Comparison of ENCODE assay signal across 8 cellular contexts in the genomic region with DNA sequence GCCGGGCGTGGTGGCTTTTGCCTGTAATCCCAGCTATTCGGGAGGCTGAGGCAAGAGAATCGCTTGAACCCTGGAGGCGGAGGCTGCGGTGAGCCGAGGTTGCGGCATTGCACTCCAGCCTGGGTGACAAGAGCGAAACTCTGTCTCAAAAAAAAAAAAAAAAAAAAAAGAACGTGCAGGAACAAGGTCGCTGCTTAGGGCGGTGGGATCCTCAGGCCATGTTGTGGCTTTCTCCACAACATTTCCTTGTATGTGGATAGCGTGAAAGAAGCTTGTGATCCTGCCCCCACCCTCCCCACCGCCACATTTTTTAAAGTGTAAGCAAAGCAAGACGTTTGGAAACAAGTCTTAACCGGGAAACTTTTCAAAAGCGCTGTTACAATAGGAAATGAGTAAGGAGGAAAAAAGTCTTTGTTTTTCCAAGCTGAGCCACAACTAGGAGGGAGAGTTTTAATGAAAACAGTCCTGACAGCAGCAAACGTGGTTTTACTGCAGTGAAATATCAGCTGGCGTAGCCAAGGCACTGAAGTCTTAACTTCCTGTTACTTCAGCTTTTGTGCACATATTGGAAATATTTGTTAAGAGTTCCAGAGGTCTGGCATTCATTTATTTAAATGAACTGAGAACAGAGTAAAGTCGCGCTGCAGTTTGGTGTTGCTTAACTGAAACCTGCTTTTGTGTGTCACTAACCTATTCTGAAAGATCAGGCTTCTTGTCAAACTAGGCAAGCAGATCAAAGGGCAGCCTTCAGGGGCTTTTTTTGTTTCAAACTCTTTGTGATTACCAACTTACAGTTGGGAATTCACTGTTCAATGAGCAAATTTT. TPM values are rescaled to one million over a fixed set of nuclear protein-coding genes. Genes with fewer than 3 reads are reported as not detected.
DNase-seq lines count a peak whose midpoint lies in the region; ATAC-seq, FAIRE-seq and TF ChIP-seq lines count a peak whose summit lies in the region.

No MANE protein-coding gene starts in this region.

- peaks cover 72% of the 10 kb centered on the region for H3K36me3 Mint-ChIP-seq in MCF 10A (ENCODE audit: insufficient read depth, unreplicated experiment)

- peak overlapping the region; percentile 83 for H3K4me2 ChIP-seq in keratinocyte (ENCODE audit: control insufficient read depth, extremely low read depth, insufficient read depth, low read depth, low read length)

- TF ChIP-seq POLR2A in spleen (IDR thresholded peaks at IDR 0.05) = no peak

- FAIRE-seq in A204.1 (lab: Jason Lieb, UNC) = peak; percentile 11
- peak; percentile 33 for FAIRE-seq in GM19239 (lab: Jason Lieb, UNC)
- FAIRE-seq in keratinocyte (lab: Jason Lieb, UNC) = peak; percentile 58

- ATAC-seq in GM21515 (IDR thresholded peaks at IDR 0.05; ENCODE audit: unreplicated experiment) = no peak

- peak overlapping the region; percentile 99 for H3K27ac Mint-ChIP-seq in MCF 10A (ENCODE audit: low read depth, unreplicated experiment)

- H2AFZ ChIP-seq in keratinocyte (ENCODE audit: control insufficient read depth, low read length) = no peak overlapping the region

- H4K20me1 ChIP-seq in keratinocyte (ENCODE audit: control insufficient read depth, extremely low read depth, insufficient read depth, low read length) = peaks cover 25% of the 10 kb centered on the region

- POLR2A ChIA-PET in MCF 10A (lab: Yijun Ruan, JAX) = interaction anchor here (0.6 to 12.0 kb wide), 25 partner anchors 10 to 212 kb away, joined by 3 to 325 read pairs (median 52); partner anchors contain the start of genes MYL12A and MYL12B

- peak overlapping the region; percentile 95 for H3K4me3 Mint-ChIP-seq in MCF 10A (ENCODE audit: unreplicated experiment)

- H3K27me3 ChIP-seq in keratinocyte (ENCODE audit: control insufficient read depth, extremely low read depth, insufficient read depth, low read length) = no peaks in the 10 kb centered on the region
- no peaks in the 10 kb centered on the region for H3K27me3 ChIP-seq in spleen (replicated peaks in 1 of 7)

- H3K9me3 ChIP-seq in keratinocyte (ENCODE audit: control insufficient read depth, low read depth, low read length) (no peaks in the 10 kb centered on the region), spleen (no peaks in the 10 kb centered on the region)

- peak overlapping the region; percentile 94 to 100 (median 95) for H3K4me3 ChIP-seq in keratinocyte (ENCODE audit: control insufficient read depth in 2 of 3, extremely low read depth in 1 of 3, insufficient read depth in 2 of 3, low read depth in 1 of 3, low read length in 3 of 3)
- peak overlapping the region; percentile 2 to 80 (median 70) for H3K4me3 ChIP-seq in spleen

- H3K79me2 ChIP-seq in keratinocyte (ENCODE audit: control insufficient read depth, insufficient read depth, low read length) = peaks cover 86% of the 10 kb centered on the region

- H3K27ac ChIP-seq in keratinocyte (ENCODE audit: control insufficient read depth, insufficient read depth, low read length) (peak overlapping the region; percentile 99), spleen (peak overlapping the region; percentile 94 to 99 (median 99))

- CTCF ChIA-PET in MCF 10A (lab: Yijun Ruan, JAX) = interaction anchor here (0.6 to 5.7 kb wide), 30 partner anchors 8 to 465 kb away, joined by 3 to 86 read pairs (median 5); no protein-coding TSS in a partner anchor

- no peaks in the 10 kb centered on the region for H3K9me3 Mint-ChIP-seq in MCF 10A (ENCODE audit: unreplicated experiment)

- no peaks in the 10 kb centered on the region for H3K9me1 ChIP-seq in keratinocyte (ENCODE audit: control insufficient read depth, extremely low read depth, insufficient read depth, low read length)

- peak overlapping the region; percentile 100 for H3K9ac ChIP-seq in keratinocyte (ENCODE audit: control insufficient read depth, extremely low read depth, insufficient read depth, low read length)

- H3K36me3 ChIP-seq in keratinocyte (ENCODE audit: control insufficient read depth in 2 of 2, extremely low read depth in 1 of 2, insufficient read depth in 2 of 2, low read length in 2 of 2) (peaks cover 17 to 36% of the 10 kb centered on the region in 2 experiments), spleen (peaks cover 0 to 29% (median 21%) of the 10 kb centered on the region in 6 donors)

- no peak for DNase-seq in GM19239 (ENCODE audit: insufficient read length, low spot score)
- DNase-seq in RPMI8226 = peak; percentile 34
- DNase-seq in MCF 10A (ENCODE audit: unreplicated experiment) = peak; percentile 91
- no peak for DNase-seq in keratinocyte (ENCODE audit: low read depth, low spot score)
- DNase-seq in spleen = peak; percentile 79
- no peak for DNase-seq in GDM1 (lab: John Stamatoyannopoulos, UW)

- peaks cover 29% of the 10 kb centered on the region for H3K4me1 Mint-ChIP-seq in MCF 10A (ENCODE audit: insufficient read depth, unreplicated experiment)

- WGBS in spleen, 5 donors = 19 to 25% (median 23%) methylated on average over 20 to 21 of the region's 21 CpGs

- dilution Hi-C loops in keratinocyte (cut with MboI; ENCODE audit: extremely low pct_ligation_motif_present, low sequenced_read_pairs) = loop anchor here (5.0 kb wide), 1 partner anchor 61 kb away; no protein-coding TSS in a partner anchor

- TF ChIP-seq CTCF in MCF 10A (IDR thresholded peaks at IDR 0.05; ENCODE audit: unreplicated experiment) (no peak), keratinocyte (optimal IDR thresholded peaks at IDR 0.05 in 1 of 3, IDR thresholded peaks at IDR 0.05 in 1 of 3, conservative IDR thresholded peaks at IDR 0.05 in 1 of 3; ENCODE audit: extremely low read depth in 1 of 3, insufficient read depth in 2 of 3, low read length in 3 of 3) (no peak), spleen (IDR thresholded peaks at IDR 0.05 in 8 of 11, conservative IDR thresholded peaks at IDR 0.05 in 3 of 11) (no peak)

- H3K4me1 ChIP-seq in keratinocyte (ENCODE audit: control insufficient read depth, extremely low read depth, insufficient read depth, low read length) = peaks cover 44% of the 10 kb centered on the region
- peaks cover 8 to 81% (median 57%) of the 10 kb centered on the region in 6 donors for H3K4me1 ChIP-seq in spleen

- no peaks in the 10 kb centered on the region for H3K27me3 Mint-ChIP-seq in MCF 10A (ENCODE audit: insufficient read depth, unreplicated experiment)

- intact Hi-C loops in MCF 10A (cut with micrococcal nuclease) (loop anchor here (1.0 kb wide), 5 partner anchors 73 to 213 kb away; no protein-coding TSS in a partner anchor), spleen (cut with DNase I; ENCODE audit: low total_unique reads) (loop anchor here (10.0 kb wide), 1 partner anchor 211 kb away; no protein-coding TSS in a partner anchor)

- no TSS peak for BruUV-seq in MCF 10A (replicated peaks; lab: Mats Ljungman, UMichigan)

RNA-seq across cellular contexts. Expression of gene TGIF1, which starts 3.8 kb away (rescaled TPM):
- total RNA-seq in MCF 10A (2022) (161 and 172 TPM in 2 replicates), spleen (10 to 100 TPM; 25.3 to 64.5 (median 39.9) TPM)
- polyA plus RNA-seq in keratinocyte (111 to 187 TPM (median 115 TPM) in 3 replicates), spleen (10 to 100 TPM; 27.7 to 35.7 (median 28.4) TPM)
- 163 TPM for polyA plus RNA-seq in keratinocyte (2011; ENCODE audit: low read depth)
- polyA plus RNA-seq in keratinocyte (2011; cell fraction: cytosol; rRNA removed) = 115 and 141 TPM in 2 replicates
- polyA plus RNA-seq in keratinocyte (2011; cell fraction: nucleus; rRNA removed) = 323 and 359 TPM in 2 replicates
- polyA plus RNA-seq in keratinocyte (2012; ENCODE audit: low replicate concordance) = 66.2 and 105 TPM in 2 replicates
- 134 to 144 TPM (median 142 TPM) in 3 replicates for polyA minus RNA-seq in keratinocyte
- polyA minus RNA-seq in keratinocyte (2011; cell fraction: cytosol; rRNA and poly(A)+ RNA removed) = 54.9 TPM
- 79.0 and 130 TPM in 2 replicates for polyA minus RNA-seq in keratinocyte (2011; cell fraction: nucleus; rRNA and poly(A)+ RNA removed)

Comparison
In these comparisons a context has a peak if more than half of its experiments do, and no peak if none do; other contexts are left out.
1. DNase-seq: peak in RPMI8226 (single experiment), MCF 10A (single experiment) and spleen (single experiment); none in GM19239 (single experiment), keratinocyte (single experiment) and GDM1 (single experiment).